1 cellular context compared by ENCODE assay signal in the genomic region with DNA sequence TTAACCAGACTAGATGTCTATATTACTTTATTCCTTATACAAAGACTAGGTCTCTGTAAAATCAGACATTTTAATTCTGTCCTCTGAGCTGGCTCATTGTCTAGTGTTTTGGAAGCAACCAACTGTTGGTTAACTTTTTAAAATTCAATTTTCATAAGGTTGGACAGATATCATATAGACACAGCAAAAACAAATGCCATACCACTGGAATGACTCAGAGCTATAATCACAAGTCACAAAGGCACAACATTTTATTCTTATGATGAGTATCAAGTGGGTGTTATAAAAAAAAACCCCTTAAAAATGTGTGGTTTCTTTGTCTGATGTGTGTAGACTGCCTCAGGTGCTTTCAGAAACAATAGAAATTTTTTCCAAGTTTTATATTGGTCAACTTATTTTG.
TF ChIP-seq lines count a peak whose summit lies in the region.

No MANE protein-coding gene starts in this region.

TF ChIP-seq in GM23338, 12 proteins besides CTCF, POLR2A, EP300 and RAD21 (continued from another document):
- TF ChIP-seq, protein P1, sequence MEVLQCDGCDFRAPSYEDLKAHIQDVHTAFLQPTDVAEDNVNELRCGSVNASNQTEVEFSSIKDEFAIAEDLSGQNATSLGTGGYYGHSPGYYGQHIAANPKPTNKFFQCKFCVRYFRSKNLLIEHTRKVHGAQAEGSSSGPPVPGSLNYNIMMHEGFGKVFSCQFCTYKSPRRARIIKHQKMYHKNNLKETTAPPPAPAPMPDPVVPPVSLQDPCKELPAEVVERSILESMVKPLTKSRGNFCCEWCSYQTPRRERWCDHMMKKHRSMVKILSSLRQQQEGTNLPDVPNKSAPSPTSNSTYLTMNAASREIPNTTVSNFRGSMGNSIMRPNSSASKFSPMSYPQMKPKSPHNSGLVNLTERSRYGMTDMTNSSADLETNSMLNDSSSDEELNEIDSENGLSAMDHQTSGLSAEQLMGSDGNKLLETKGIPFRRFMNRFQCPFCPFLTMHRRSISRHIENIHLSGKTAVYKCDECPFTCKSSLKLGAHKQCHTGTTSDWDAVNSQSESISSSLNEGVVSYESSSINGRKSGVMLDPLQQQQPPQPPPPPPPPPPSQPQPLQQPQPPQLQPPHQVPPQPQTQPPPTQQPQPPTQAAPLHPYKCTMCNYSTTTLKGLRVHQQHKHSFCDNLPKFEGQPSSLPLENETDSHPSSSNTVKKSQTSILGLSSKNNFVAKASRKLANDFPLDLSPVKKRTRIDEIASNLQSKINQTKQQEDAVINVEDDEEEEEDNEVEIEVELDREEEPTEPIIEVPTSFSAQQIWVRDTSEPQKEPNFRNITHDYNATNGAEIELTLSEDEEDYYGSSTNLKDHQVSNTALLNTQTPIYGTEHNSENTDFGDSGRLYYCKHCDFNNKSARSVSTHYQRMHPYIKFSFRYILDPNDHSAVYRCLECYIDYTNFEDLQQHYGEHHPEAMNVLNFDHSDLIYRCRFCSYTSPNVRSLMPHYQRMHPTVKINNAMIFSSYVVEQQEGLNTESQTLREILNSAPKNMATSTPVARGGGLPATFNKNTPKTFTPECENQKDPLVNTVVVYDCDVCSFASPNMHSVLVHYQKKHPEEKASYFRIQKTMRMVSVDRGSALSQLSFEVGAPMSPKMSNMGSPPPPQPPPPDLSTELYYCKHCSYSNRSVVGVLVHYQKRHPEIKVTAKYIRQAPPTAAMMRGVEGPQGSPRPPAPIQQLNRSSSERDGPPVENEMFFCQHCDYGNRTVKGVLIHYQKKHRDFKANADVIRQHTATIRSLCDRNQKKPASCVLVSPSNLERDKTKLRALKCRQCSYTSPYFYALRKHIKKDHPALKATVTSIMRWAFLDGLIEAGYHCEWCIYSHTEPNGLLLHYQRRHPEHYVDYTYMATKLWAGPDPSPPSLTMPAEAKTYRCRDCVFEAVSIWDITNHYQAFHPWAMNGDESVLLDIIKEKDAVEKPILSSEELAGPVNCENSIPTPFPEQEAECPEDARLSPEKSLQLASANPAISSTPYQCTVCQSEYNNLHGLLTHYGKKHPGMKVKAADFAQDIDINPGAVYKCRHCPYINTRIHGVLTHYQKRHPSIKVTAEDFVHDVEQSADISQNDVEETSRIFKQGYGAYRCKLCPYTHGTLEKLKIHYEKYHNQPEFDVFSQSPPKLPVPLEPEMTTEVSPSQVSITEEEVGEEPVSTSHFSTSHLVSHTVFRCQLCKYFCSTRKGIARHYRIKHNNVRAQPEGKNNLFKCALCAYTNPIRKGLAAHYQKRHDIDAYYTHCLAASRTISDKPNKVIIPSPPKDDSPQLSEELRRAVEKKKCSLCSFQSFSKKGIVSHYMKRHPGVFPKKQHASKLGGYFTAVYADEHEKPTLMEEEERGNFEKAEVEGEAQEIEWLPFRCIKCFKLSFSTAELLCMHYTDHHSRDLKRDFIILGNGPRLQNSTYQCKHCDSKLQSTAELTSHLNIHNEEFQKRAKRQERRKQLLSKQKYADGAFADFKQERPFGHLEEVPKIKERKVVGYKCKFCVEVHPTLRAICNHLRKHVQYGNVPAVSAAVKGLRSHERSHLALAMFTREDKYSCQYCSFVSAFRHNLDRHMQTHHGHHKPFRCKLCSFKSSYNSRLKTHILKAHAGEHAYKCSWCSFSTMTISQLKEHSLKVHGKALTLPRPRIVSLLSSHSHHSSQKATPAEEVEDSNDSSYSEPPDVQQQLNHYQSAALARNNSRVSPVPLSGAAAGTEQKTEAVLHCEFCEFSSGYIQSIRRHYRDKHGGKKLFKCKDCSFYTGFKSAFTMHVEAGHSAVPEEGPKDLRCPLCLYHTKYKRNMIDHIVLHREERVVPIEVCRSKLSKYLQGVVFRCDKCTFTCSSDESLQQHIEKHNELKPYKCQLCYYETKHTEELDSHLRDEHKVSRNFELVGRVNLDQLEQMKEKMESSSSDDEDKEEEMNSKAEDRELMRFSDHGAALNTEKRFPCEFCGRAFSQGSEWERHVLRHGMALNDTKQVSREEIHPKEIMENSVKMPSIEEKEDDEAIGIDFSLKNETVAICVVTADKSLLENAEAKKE (CRISPR knock-in tag; IDR thresholded peaks at IDR 0.05) = no peak
- TF ChIP-seq ETS1 (IDR thresholded peaks at IDR 0.05) (no peak), NANOG (IDR thresholded peaks at IDR 0.05; ENCODE audit: borderline replicate concordance) (no peak), JUNB (IDR thresholded peaks at IDR 0.05; ENCODE audit: unreplicated experiment) (no peak), ZNF114 (CRISPR knock-in tag; IDR thresholded peaks at IDR 0.05) (no peak), POLR2AphosphoS5 (IDR thresholded peaks at IDR 0.05; ENCODE audit: low read depth) (no peak), ZNF331 (CRISPR knock-in tag; IDR thresholded peaks at IDR 0.05; ENCODE audit: low read depth) (no peak), EZH2phosphoT487 (IDR thresholded peaks at IDR 0.05; ENCODE audit: unreplicated experiment) (no peak)
- TF ChIP-seq, protein P2, sequence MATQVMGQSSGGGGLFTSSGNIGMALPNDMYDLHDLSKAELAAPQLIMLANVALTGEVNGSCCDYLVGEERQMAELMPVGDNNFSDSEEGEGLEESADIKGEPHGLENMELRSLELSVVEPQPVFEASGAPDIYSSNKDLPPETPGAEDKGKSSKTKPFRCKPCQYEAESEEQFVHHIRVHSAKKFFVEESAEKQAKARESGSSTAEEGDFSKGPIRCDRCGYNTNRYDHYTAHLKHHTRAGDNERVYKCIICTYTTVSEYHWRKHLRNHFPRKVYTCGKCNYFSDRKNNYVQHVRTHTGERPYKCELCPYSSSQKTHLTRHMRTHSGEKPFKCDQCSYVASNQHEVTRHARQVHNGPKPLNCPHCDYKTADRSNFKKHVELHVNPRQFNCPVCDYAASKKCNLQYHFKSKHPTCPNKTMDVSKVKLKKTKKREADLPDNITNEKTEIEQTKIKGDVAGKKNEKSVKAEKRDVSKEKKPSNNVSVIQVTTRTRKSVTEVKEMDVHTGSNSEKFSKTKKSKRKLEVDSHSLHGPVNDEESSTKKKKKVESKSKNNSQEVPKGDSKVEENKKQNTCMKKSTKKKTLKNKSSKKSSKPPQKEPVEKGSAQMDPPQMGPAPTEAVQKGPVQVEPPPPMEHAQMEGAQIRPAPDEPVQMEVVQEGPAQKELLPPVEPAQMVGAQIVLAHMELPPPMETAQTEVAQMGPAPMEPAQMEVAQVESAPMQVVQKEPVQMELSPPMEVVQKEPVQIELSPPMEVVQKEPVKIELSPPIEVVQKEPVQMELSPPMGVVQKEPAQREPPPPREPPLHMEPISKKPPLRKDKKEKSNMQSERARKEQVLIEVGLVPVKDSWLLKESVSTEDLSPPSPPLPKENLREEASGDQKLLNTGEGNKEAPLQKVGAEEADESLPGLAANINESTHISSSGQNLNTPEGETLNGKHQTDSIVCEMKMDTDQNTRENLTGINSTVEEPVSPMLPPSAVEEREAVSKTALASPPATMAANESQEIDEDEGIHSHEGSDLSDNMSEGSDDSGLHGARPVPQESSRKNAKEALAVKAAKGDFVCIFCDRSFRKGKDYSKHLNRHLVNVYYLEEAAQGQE (IDR thresholded peaks at IDR 0.05; ENCODE audit: unreplicated experiment) = no peak
